29 cellular contexts compared by ENCODE assay signal in the genomic region with DNA sequence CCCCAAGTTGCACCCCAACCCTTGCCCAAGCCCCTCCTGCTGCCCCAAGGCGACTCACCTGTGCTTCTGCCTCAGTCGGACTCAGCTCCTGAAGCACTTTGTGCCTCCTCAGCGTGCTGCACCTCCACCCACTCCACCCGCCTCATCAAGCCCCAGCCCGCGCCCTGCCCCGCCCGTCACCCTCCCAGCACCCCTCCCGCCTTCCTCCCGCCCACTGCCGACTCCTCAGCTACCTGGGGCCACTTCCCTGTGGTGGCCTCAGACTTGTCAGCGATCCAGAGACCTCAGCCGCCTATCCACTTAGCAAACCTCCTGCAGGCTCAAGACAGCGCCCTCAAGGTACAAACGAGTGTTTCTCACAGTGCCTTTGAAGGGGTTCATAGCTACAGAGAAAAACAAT. TPM values are rescaled to one million over a fixed set of nuclear protein-coding genes. Genes with fewer than 3 reads are reported as not detected.
"Had no signal": no experiment of that assay in that cellular context is flagged by ENCODE, and none has a peak within 500 bp of the region (broad histone marks: within the 10 kb centered on the region; RNA-seq: fewer than 3 reads in every experiment).

No MANE protein-coding gene starts in this region.

- H3K36me3 Mint-ChIP-seq: activated naive CD4-positive, alpha-beta T cell treated with anti-CD3 and anti-CD28 coated beads, Interleukin-2, amount 10 ng/mL, durations not matched to agents 7 days and 5 days; activated naive CD8-positive, alpha-beta T cell treated with anti-CD3 and anti-CD28 coated beads, Interleukin-2, amount 10 ng/mL, durations not matched to agents 7 days and 5 days had no signal

- H3K36me3 ChIP-seq: adrenal gland, breast epithelium, Peyer's patch had no signal

- H3K4me3 Mint-ChIP-seq: activated CD4-positive, alpha-beta memory T cell treated with anti-CD3 and anti-CD28 coated beads, Interleukin-2, amount 10 ng/mL, durations not matched to agents 7 days and 5 days; activated naive CD4-positive, alpha-beta T cell treated with anti-CD3 and anti-CD28 coated beads, Interleukin-2, amount 10 ng/mL, durations not matched to agents 7 days and 5 days; activated naive CD8-positive, alpha-beta T cell treated with anti-CD3 and anti-CD28 coated beads, Interleukin-2, amount 10 ng/mL, durations not matched to agents 7 days and 5 days; T-helper 1 cell treated with Interleukin-12 subunit alpha and Interleukin-12 subunit beta and Interleukin-4 antibody, amounts not matched to agents 30 μg/mL and 1 μg/mL, for 36 hours had no signal

- H3K4me1 Mint-ChIP-seq: activated CD4-positive, alpha-beta memory T cell treated with anti-CD3 and anti-CD28 coated beads, Interleukin-2, amount 10 ng/mL, durations not matched to agents 7 days and 5 days; activated naive CD4-positive, alpha-beta T cell treated with anti-CD3 and anti-CD28 coated beads, Interleukin-2, amount 10 ng/mL, durations not matched to agents 7 days and 5 days; activated naive CD8-positive, alpha-beta T cell treated with anti-CD3 and anti-CD28 coated beads, Interleukin-2, amount 10 ng/mL, durations not matched to agents 7 days and 5 days had no signal

- H3K27me3 Mint-ChIP-seq: activated CD4-positive, alpha-beta memory T cell treated with anti-CD3 and anti-CD28 coated beads, Interleukin-2, amount 10 ng/mL, durations not matched to agents 7 days and 5 days; activated naive CD4-positive, alpha-beta T cell treated with anti-CD3 and anti-CD28 coated beads, Interleukin-2, amount 10 ng/mL, durations not matched to agents 7 days and 5 days; activated naive CD8-positive, alpha-beta T cell treated with anti-CD3 and anti-CD28 coated beads, Interleukin-2, amount 10 ng/mL, durations not matched to agents 7 days and 5 days had no signal

- H3K27ac Mint-ChIP-seq: activated CD4-positive, alpha-beta memory T cell treated with anti-CD3 and anti-CD28 coated beads, Interleukin-2, amount 10 ng/mL, durations not matched to agents 7 days and 5 days; activated naive CD4-positive, alpha-beta T cell treated with anti-CD3 and anti-CD28 coated beads, Interleukin-2, amount 10 ng/mL, durations not matched to agents 7 days and 5 days; activated naive CD8-positive, alpha-beta T cell treated with anti-CD3 and anti-CD28 coated beads, Interleukin-2, amount 10 ng/mL, durations not matched to agents 7 days and 5 days; activated T-helper 2 cell treated with anti-CD3 and anti-CD28 coated beads, Interferon-gamma antibody, Interleukin-2, Interleukin-4, amounts not matched to agents 10 μg/mL and 5 μg/mL and 100 μg/mL, durations not matched to agents 14 hours and 24 hours and 36 hours; T-helper 1 cell treated with Interleukin-12 subunit alpha and Interleukin-12 subunit beta and Interleukin-4 antibody, amounts not matched to agents 30 μg/mL and 1 μg/mL, for 36 hours had no signal

- H3K27ac ChIP-seq: adrenal gland, breast epithelium, Peyer's patch had no signal

- H3K9me3 Mint-ChIP-seq: activated CD4-positive, alpha-beta memory T cell treated with anti-CD3 and anti-CD28 coated beads, Interleukin-2, amount 10 ng/mL, durations not matched to agents 7 days and 5 days; activated naive CD8-positive, alpha-beta T cell treated with anti-CD3 and anti-CD28 coated beads, Interleukin-2, amount 10 ng/mL, durations not matched to agents 7 days and 5 days; activated T-helper 2 cell treated with anti-CD3 and anti-CD28 coated beads, Interferon-gamma antibody, Interleukin-2, Interleukin-4, amounts not matched to agents 10 μg/mL and 5 μg/mL and 100 μg/mL, durations not matched to agents 14 hours and 24 hours and 36 hours; T-helper 1 cell treated with Interleukin-12 subunit alpha and Interleukin-12 subunit beta and Interleukin-4 antibody, amounts not matched to agents 30 μg/mL and 1 μg/mL, for 36 hours had no signal

- H3K9me3 ChIP-seq: adrenal gland, breast epithelium, Peyer's patch had no signal

- H3K4me3 ChIP-seq: adrenal gland, breast epithelium, Peyer's patch had no signal

- H3K4me1 ChIP-seq: adrenal gland, breast epithelium, Peyer's patch had no signal

- H3K27me3 ChIP-seq: adrenal gland, breast epithelium, Peyer's patch had no signal

- DNase-seq: activated CD4-positive, alpha-beta memory T cell treated with anti-CD3 and anti-CD28 coated beads, Interleukin-2, amount 10 ng/mL, durations not matched to agents 7 days and 5 days; activated CD4-positive, alpha-beta T cell treated with anti-CD3 and anti-CD28 coated beads, Interleukin-2, amount 50 U/mL, for 1 hour; activated CD4-positive, CD25-positive, alpha-beta regulatory T cell; activated gamma-delta T cell treated with Interleukin-2 at 50 U/mL for 16 hours; activated naive CD4-positive, alpha-beta T cell treated with anti-CD3 and anti-CD28 coated beads, Interleukin-2, amount 10 ng/mL, durations not matched to agents 7 days and 5 days; activated naive CD8-positive, alpha-beta T cell treated with anti-CD3 and anti-CD28 coated beads, Interleukin-2, amount 10 ng/mL, durations not matched to agents 7 days and 5 days; activated T-cell treated with anti-CD3 and anti-CD28 coated beads for 4 hours; activated T-cell treated with anti-CD3 and anti-CD28 coated beads, Interleukin-2, amount 50 U/mL, for 48 hours; anterior cingulate cortex; caudate nucleus; Kasumi-1; KBM-7; NCI-H1105 treated with DMSO at 0.1 percent for 48 hours; NCI-H146; NCI-H187 treated with DMSO at 0.1 percent for 48 hours; NCI-H2081 treated with DMSO at 0.1 percent for 48 hours; NCI-H446 treated with DMSO at 0.1 percent for 48 hours; NCI-H526; NCI-H82; NK-92 treated with Interleukin-12 subunit alpha and Interleukin-12 subunit beta, amount 100 ng/mL, for 24 hours; Peyer's patch; SHP77 treated with DMSO at 0.1 percent for 48 hours had no signal

RNA-seq across cellular contexts. Expression of a gene that starts 19.6 kb away (rescaled TPM):
- total RNA-seq: activated CD4-positive, alpha-beta memory T cell treated with anti-CD3 and anti-CD28 coated beads, Interleukin-2, amount 10 ng/mL, durations not matched to agents 7 days and 5 days; activated CD8-positive, alpha-beta memory T cell treated with anti-CD3 and anti-CD28 coated beads for 36 hours; activated naive CD8-positive, alpha-beta T cell treated with anti-CD3 and anti-CD28 coated beads, Interleukin-2, amount 10 ng/mL, durations not matched to agents 7 days and 5 days; activated T-helper 2 cell treated with anti-CD3 and anti-CD28 coated beads, Interferon-gamma antibody, Interleukin-2, Interleukin-4, amounts not matched to agents 10 μg/mL and 5 μg/mL and 100 μg/mL, durations not matched to agents 14 hours and 24 hours and 36 hours; adrenal gland; breast epithelium; cerebellum; Peyer's patch; SK-MEL-5 had no signal
